16 cellular contexts compared by ENCODE assay signal in genomic region chr1:109027841-109028240, GRCh38. TPM values are rescaled to one million over a fixed set of nuclear protein-coding genes. Genes with fewer than 3 reads are reported as not detected.
A peak's percentile ranks its signal among the peaks of the same experiment; 100 is the strongest.
DNase-seq lines count a peak whose midpoint lies in the region; ATAC-seq and TF ChIP-seq lines count a peak whose summit lies in the region.
"Had no signal": no experiment of that assay in that cellular context is flagged by ENCODE, and none has a peak within 500 bp of the region (broad histone marks: within the 10 kb centered on the region; RNA-seq: fewer than 3 reads in every experiment).

No MANE protein-coding gene starts in this region.

- H2BK20ac ChIP-seq in H9 (ENCODE audit: low read depth, low read length, poor library complexity, severe bottlenecking) = no peak overlapping the region

- TF ChIP-seq CTCF in C4-2B (conservative IDR thresholded peaks at IDR 0.05) (peak; percentile 51), H9 (conservative IDR thresholded peaks at IDR 0.05) (peak; percentile 40), VCaP (conservative IDR thresholded peaks at IDR 0.05) (peak; percentile 44), lower lobe of right lung (IDR thresholded peaks at IDR 0.05) (peak; percentile 11), coronary artery (IDR thresholded peaks at IDR 0.05) (no peak)

- H3K9me3 ChIP-seq in H9 (ENCODE audit: control insufficient read depth, low read depth, low read length) (no peaks in the 10 kb centered on the region), lower lobe of right lung (no peaks in the 10 kb centered on the region)
- H3K9me3 ChIP-seq: thyroid gland had no signal

- no peak overlapping the region for H3K27ac Mint-ChIP-seq in H9
- no peak overlapping the region for H3K27ac Mint-ChIP-seq in activated naive CD4-positive, alpha-beta T cell treated with anti-CD3 and anti-CD28 coated beads, Interleukin-2, amount 50 U/mL, for 72 hours
- H3K27ac Mint-ChIP-seq: activated naive CD4-positive, alpha-beta T cell treated with anti-CD3 and anti-CD28 coated beads, Interleukin-2, amount 50 U/mL, for 24 hours; GM23338 had no signal

- no peaks in the 10 kb centered on the region for H3K23me2 ChIP-seq in H9 (ENCODE audit: insufficient read length, low read depth, low read length, poor library complexity, severe bottlenecking)

- H3K56ac ChIP-seq in H9 (ENCODE audit: insufficient read length, low read depth, low read length) = no peak overlapping the region

- no peaks in the 10 kb centered on the region for H3K4me1 ChIP-seq in H9 (ENCODE audit: insufficient read depth, low read length)
- no peaks in the 10 kb centered on the region for H3K4me1 ChIP-seq in lower lobe of right lung
- H3K4me1 ChIP-seq: thyroid gland had no signal

- ATAC-seq in lower lobe of right lung (no peak), GM18517 (IDR thresholded peaks at IDR 0.05; ENCODE audit: unreplicated experiment) (no peak)
- ATAC-seq in activated naive CD4-positive, alpha-beta T cell treated with anti-CD3 and anti-CD28 coated beads, Interleukin-2, amount 50 U/mL, for 72 hours = no peak
- ATAC-seq: GM23338, left cardiac atrium had no signal

- DNase-seq in H9 (no peak), lower lobe of right lung (no peak), coronary artery (ENCODE audit: low spot score) (no peak)
- DNase-seq in activated naive CD4-positive, alpha-beta T cell treated with anti-CD3 and anti-CD28 coated beads, Interleukin-2, amount 50 U/mL, for 72 hours (ENCODE audit: low spot score in 2 of 2) = no peak
- DNase-seq: activated CD4-positive, CD25-positive, alpha-beta regulatory T cell; activated CD8-positive, alpha-beta memory T cell treated with anti-CD3 and anti-CD28 coated beads, Interleukin-2, amount 50 U/mL, for 48 hours; GDM1; left cardiac atrium; NCI-H1436; stimulated activated CD4-positive, alpha-beta T cell treated with anti-CD3 and anti-CD28 coated beads, Interleukin-2, amount 100 ng/mL, for 24 hours; thyroid gland had no signal

- no peak overlapping the region for H4K91ac ChIP-seq in H9 (ENCODE audit: insufficient read length, low read depth, low read length)

- no peak overlapping the region for H3K4me3 Mint-ChIP-seq in H9
- H3K4me3 Mint-ChIP-seq: activated naive CD4-positive, alpha-beta T cell treated with anti-CD3 and anti-CD28 coated beads, Interleukin-2, amount 50 U/mL, for 24 hours; GM23338 had no signal

- H3K14ac ChIP-seq in H9 (ENCODE audit: insufficient read depth, low read length) = no peak overlapping the region

- H3K36me3 ChIP-seq in lower lobe of right lung = peaks cover 4% of the 10 kb centered on the region
- H3K36me3 ChIP-seq: thyroid gland had no signal

- H2AK5ac ChIP-seq in H9 (ENCODE audit: insufficient read length, low read length) = no peak overlapping the region

- no peak overlapping the region for H2BK12ac ChIP-seq in H9 (ENCODE audit: insufficient read length, low read depth, low read length)

- H3K4me2 ChIP-seq in H9 (ENCODE audit: insufficient read depth, insufficient read length, low read length) = no peak overlapping the region
- H3K4me2 ChIP-seq: GM23338 had no signal

- no peak overlapping the region for H4K5ac ChIP-seq in H9 (ENCODE audit: insufficient read length, low read depth, low read length)

- no peak overlapping the region for H3K23ac ChIP-seq in H9 (ENCODE audit: insufficient read length, low read depth, low read length)

- no peak overlapping the region for H4K8ac ChIP-seq in H9 (replicated peaks; ENCODE audit: insufficient read length, low read depth, low read length)

- H3K4me3 ChIP-seq in lower lobe of right lung (no peak overlapping the region), coronary artery (no peak overlapping the region)
- H3K4me3 ChIP-seq: GM23338, thyroid gland had no signal

- H3K27me3 Mint-ChIP-seq in H9 (ENCODE audit: low read depth) = no peaks in the 10 kb centered on the region
- H3K27me3 Mint-ChIP-seq: activated naive CD4-positive, alpha-beta T cell treated with anti-CD3 and anti-CD28 coated beads, Interleukin-2, amount 50 U/mL, for 24 hours had no signal

- H4K20me1 ChIP-seq in H9 (ENCODE audit: control insufficient read depth, insufficient read depth, insufficient read length) = no peaks in the 10 kb centered on the region

- no peak overlapping the region for H3K4ac ChIP-seq in H9 (ENCODE audit: low read depth, low read length)

- no peak overlapping the region for H3T11ph ChIP-seq in H9 (ENCODE audit: low read length)

- H3K4me1 Mint-ChIP-seq in H9 = no peaks in the 10 kb centered on the region
- H3K4me1 Mint-ChIP-seq: activated naive CD4-positive, alpha-beta T cell treated with anti-CD3 and anti-CD28 coated beads, Interleukin-2, amount 50 U/mL, for 24 hours; GM23338 had no signal

- no peaks in the 10 kb centered on the region for H3K79me1 ChIP-seq in H9 (ENCODE audit: insufficient read depth, low read depth, low read length, poor library complexity, severe bottlenecking)

- no peak overlapping the region for H2AFZ ChIP-seq in H9 (ENCODE audit: low read length)
- H2AFZ ChIP-seq: GM23338 had no signal

- no peaks in the 10 kb centered on the region for H3K36me3 Mint-ChIP-seq in H9 (ENCODE audit: insufficient read depth in 1 of 3, low read depth in 3 of 3)
- H3K36me3 Mint-ChIP-seq in activated naive CD4-positive, alpha-beta T cell treated with anti-CD3 and anti-CD28 coated beads, Interleukin-2, amount 50 U/mL, for 72 hours = no peaks in the 10 kb centered on the region
- H3K36me3 Mint-ChIP-seq: activated naive CD4-positive, alpha-beta T cell treated with anti-CD3 and anti-CD28 coated beads, Interleukin-2, amount 50 U/mL, for 24 hours had no signal

- no peak overlapping the region for H2BK15ac ChIP-seq in H9 (ENCODE audit: low read depth, low read length)

- H3K27ac ChIP-seq in C4-2B (no peak overlapping the region), H9 (ENCODE audit: insufficient read length, low read depth, low read length) (no peak overlapping the region), VCaP (no peak overlapping the region), lower lobe of right lung (no peak overlapping the region), coronary artery (no peak overlapping the region)
- H3K27ac ChIP-seq: thyroid gland had no signal

- H3K9ac ChIP-seq in H9 (ENCODE audit: extremely low read depth, insufficient read length, low read length) = no peak overlapping the region

- H2BK120ac ChIP-seq in H9 (ENCODE audit: low read depth, low read length, poor library complexity, severe bottlenecking) = no peak overlapping the region

- intact Hi-C loops in lower lobe of right lung (cut with DNase I) = no loop called here

- no peak overlapping the region for H3K18ac ChIP-seq in H9 (ENCODE audit: insufficient read length, low read depth, low read length)

- H3K27me3 ChIP-seq in H9 (ENCODE audit: insufficient read depth, low read length) (no peaks in the 10 kb centered on the region), lower lobe of right lung (ENCODE audit: low read depth) (no peaks in the 10 kb centered on the region)
- H3K27me3 ChIP-seq: thyroid gland had no signal

- H3K9me3 Mint-ChIP-seq in H9 = no peaks in the 10 kb centered on the region
- no peaks in the 10 kb centered on the region for H3K9me3 Mint-ChIP-seq in activated naive CD4-positive, alpha-beta T cell treated with anti-CD3 and anti-CD28 coated beads, Interleukin-2, amount 50 U/mL, for 72 hours
- H3K9me3 Mint-ChIP-seq: activated naive CD4-positive, alpha-beta T cell treated with anti-CD3 and anti-CD28 coated beads, Interleukin-2, amount 50 U/mL, for 24 hours; GM23338 had no signal

- H2BK5ac ChIP-seq in H9 (ENCODE audit: insufficient read length, low read length) = no peak overlapping the region

- H3K79me2 ChIP-seq in H9 (ENCODE audit: insufficient read depth, low read length) = no peaks in the 10 kb centered on the region

RNA-seq across cellular contexts. Expression of gene WDR47, which starts 14.1 kb away (rescaled TPM):
- total RNA-seq in H9 (2021) (4.1 and 6.6 TPM in 2 replicates), lower lobe of right lung (14.3 TPM)
- 10 to 100 TPM in 1 of 2 donors, 1 to 10 TPM in 1; 7.9 to 11.5 TPM for total RNA-seq in activated naive CD4-positive, alpha-beta T cell treated with anti-CD3 and anti-CD28 coated beads, Interleukin-2, amount 50 U/mL, for 72 hours

RNA-seq across cellular contexts. Expression of gene TAF13, which starts 48.0 kb away (rescaled TPM):
- total RNA-seq in H9 (2021) (47.8 and 50.9 TPM in 2 replicates), lower lobe of right lung (38.8 TPM)
- total RNA-seq in activated naive CD4-positive, alpha-beta T cell treated with anti-CD3 and anti-CD28 coated beads, Interleukin-2, amount 50 U/mL, for 72 hours = 10 to 100 TPM; 15.4 to 49.0 TPM
